Comparison of ENCODE assay signal across 8 cellular contexts in the genomic region with DNA sequence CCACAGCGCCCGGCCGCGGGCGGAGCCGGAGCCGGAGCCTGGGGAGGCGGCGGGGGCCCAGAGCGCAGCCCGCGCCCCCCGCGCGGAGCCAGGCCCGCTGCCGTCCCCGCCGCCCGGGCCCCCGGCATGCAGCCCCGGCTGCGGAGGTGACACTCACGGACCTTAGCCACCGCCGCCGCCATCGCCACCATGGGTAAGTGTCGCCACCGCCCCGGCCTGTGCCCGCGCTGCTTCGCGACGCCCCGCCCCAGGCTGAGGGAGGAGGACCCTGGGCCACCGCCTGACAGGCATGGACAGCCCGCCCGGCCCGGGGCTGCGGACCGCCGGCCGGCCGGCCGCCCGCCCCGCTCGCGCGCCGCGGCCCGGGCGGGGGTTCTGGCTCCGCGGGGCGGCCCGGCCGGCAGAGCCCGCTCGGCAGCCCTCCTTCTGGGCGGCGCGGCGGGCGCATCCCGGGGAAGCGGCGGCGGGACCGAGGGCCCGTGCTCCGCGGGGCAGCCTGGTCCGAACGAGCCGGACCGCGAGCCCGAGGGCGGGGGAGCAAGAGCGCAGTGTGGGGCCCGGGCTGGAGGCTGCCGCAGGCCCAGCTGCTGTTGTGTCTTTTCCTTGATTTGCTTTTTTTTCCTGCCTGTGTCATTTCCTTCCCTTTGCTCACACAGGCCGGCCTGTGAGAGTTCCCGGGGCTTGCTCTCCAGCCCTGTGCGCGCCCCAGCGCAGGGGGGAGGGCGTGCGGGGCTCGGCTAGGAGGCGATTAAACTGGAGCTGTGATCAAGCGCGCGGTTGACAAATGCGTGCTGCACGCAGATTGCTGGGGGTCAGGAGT. TPM values are rescaled to one million over a fixed set of nuclear protein-coding genes. Genes with fewer than 3 reads are reported as not detected.
DNase-seq lines count a peak whose midpoint lies in the region; ATAC-seq and TF ChIP-seq lines count a peak whose summit lies in the region.

No MANE protein-coding gene starts in this region.

- no peaks in the 10 kb centered on the region for H3K36me3 ChIP-seq in liver (ENCODE audit: control insufficient read depth in 4 of 4, insufficient read depth in 3 of 4, low read depth in 1 of 4, low read length in 3 of 4)

- H3K9ac ChIP-seq in liver (ENCODE audit: low read depth in 1 of 2, low read length in 2 of 2) = peak overlapping the region; percentile 53 to 92

- peak overlapping the region; percentile 59 to 86 for H3K27ac ChIP-seq in liver (ENCODE audit: low read depth in 1 of 2, low read length in 2 of 2)

- peak; percentile 10 for ATAC-seq in HG02938 (IDR thresholded peaks at IDR 0.05; ENCODE audit: unreplicated experiment)

- no peaks in the 10 kb centered on the region for H3K9me3 ChIP-seq in liver (ENCODE audit: control insufficient read depth in 4 of 4, low read length in 3 of 4)

- TF ChIP-seq RAD21 in liver (IDR thresholded peaks at IDR 0.05) = no peak

- WGBS in liver = under 1% methylated on average over 100 of the region's 100 CpGs

- DNase-seq in NCI-H345 (lab: John Stamatoyannopoulos, UW) (peak; percentile 37), NCI-H345 treated with DMSO at 0.1 percent for 48 hours (lab: John Stamatoyannopoulos, UW; ENCODE audit: unreplicated experiment) (no peak), NCI-H226 (peak; percentile 42), dermis microvascular lymphatic vessel endothelial cell (ENCODE audit: low read depth in 2 of 2) (peak; percentile 85 to 90)
- peak; percentile 54 for DNase-seq in activated CD4-positive, alpha-beta T cell treated with anti-CD3 and anti-CD28 coated beads, Interleukin-2, amount 50 U/mL, for 1 hour
- DNase-seq in stimulated activated CD4-positive, alpha-beta T cell treated with anti-CD3 and anti-CD28 coated beads, Interleukin-4, amount 100 ng/mL, for 1 hour = peak; percentile 70

- H3K27me3 ChIP-seq in liver (ENCODE audit: control insufficient read depth in 4 of 4, insufficient read depth in 4 of 4, low read length in 3 of 4) = no peaks in the 10 kb centered on the region

- peaks cover 2 to 35% (median 16%) of the 10 kb centered on the region in 4 donors for H3K4me1 ChIP-seq in liver (ENCODE audit: control insufficient read depth in 4 of 4, insufficient read depth in 4 of 4, low read length in 3 of 4)

- H3K4me3 ChIP-seq in liver (ENCODE audit: low read depth in 1 of 3, low read length in 3 of 3) = peak overlapping the region; percentile 56 to 98 (median 92)

- TF ChIP-seq CTCF in liver (IDR thresholded peaks at IDR 0.05; ENCODE audit: low read depth, low read length, missing input control) = no peak

TF ChIP-seq in liver, 16 proteins besides CTCF, POLR2A, EP300 and RAD21:
- TF ChIP-seq, protein P1, sequence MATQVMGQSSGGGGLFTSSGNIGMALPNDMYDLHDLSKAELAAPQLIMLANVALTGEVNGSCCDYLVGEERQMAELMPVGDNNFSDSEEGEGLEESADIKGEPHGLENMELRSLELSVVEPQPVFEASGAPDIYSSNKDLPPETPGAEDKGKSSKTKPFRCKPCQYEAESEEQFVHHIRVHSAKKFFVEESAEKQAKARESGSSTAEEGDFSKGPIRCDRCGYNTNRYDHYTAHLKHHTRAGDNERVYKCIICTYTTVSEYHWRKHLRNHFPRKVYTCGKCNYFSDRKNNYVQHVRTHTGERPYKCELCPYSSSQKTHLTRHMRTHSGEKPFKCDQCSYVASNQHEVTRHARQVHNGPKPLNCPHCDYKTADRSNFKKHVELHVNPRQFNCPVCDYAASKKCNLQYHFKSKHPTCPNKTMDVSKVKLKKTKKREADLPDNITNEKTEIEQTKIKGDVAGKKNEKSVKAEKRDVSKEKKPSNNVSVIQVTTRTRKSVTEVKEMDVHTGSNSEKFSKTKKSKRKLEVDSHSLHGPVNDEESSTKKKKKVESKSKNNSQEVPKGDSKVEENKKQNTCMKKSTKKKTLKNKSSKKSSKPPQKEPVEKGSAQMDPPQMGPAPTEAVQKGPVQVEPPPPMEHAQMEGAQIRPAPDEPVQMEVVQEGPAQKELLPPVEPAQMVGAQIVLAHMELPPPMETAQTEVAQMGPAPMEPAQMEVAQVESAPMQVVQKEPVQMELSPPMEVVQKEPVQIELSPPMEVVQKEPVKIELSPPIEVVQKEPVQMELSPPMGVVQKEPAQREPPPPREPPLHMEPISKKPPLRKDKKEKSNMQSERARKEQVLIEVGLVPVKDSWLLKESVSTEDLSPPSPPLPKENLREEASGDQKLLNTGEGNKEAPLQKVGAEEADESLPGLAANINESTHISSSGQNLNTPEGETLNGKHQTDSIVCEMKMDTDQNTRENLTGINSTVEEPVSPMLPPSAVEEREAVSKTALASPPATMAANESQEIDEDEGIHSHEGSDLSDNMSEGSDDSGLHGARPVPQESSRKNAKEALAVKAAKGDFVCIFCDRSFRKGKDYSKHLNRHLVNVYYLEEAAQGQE (IDR thresholded peaks at IDR 0.05) = peak; percentile 45
- no peak for TF ChIP-seq HNF4G (IDR thresholded peaks at IDR 0.05)

RNA-seq across cellular contexts. Expression of a gene that starts 0.6 kb away (rescaled TPM):
- total RNA-seq in dermis microvascular lymphatic vessel endothelial cell (73.8 and 113 TPM in 2 replicates), liver (10 to 100 TPM; 12.8 to 28.7 TPM)
- polyA plus RNA-seq in liver = 1 to 10 TPM; 3.9 to 9.1 TPM

RNA-seq across cellular contexts. Expression of a gene that starts 22.1 kb away (rescaled TPM):
- 14.8 TPM in 2 replicates for total RNA-seq in dermis microvascular lymphatic vessel endothelial cell
- total RNA-seq in liver = 10 to 100 TPM; 14.3 to 33.2 TPM
- 10 to 100 TPM; 50.1 to 55.8 TPM for polyA plus RNA-seq in liver
